Comparison of ENCODE assay signal across 1 cellular context in the genomic region with DNA sequence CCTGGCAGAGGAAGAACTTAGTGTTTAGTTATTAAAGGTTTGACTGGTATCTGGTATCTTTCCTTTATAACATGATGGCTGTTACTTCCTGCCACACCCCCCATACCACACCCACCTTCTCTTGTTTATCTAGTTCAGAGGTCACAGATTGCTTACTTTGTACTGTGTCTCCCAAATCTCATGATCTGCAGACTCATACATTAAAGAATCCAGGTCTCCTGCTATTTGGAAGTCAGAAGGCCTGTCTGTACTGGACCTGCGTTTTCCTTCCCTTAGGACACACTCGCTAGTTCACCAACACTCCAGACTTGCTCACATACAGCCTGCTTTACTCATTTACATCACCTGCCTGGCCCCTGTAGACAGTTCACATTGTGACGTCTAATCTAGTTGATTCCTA.
TF ChIP-seq lines count a peak whose summit lies in the region.

No MANE protein-coding gene starts in this region.

TF ChIP-seq in HCT116, 20 proteins besides CTCF, POLR2A, EP300 and RAD21:
- no peak for TF ChIP-seq POLR2AphosphoS5 (IDR thresholded peaks at IDR 0.05; ENCODE audit: low read depth, low read length)
- TF ChIP-seq ZNF274 (IDR thresholded peaks at IDR 0.05; ENCODE audit: low read depth, low read length) = no peak
- no peak for TF ChIP-seq TCF7L2 (IDR thresholded peaks at IDR 0.05; ENCODE audit: borderline replicate concordance, extremely low read depth, insufficient read depth, insufficient read length)
- no peak for TF ChIP-seq ELF1 (IDR thresholded peaks at IDR 0.05; ENCODE audit: borderline replicate concordance, low read depth)
- no peak for TF ChIP-seq ZFX (IDR thresholded peaks at IDR 0.05)
- no peak for TF ChIP-seq CBX3 (IDR thresholded peaks at IDR 0.05; ENCODE audit: low read depth)
- TF ChIP-seq, protein P1, sequence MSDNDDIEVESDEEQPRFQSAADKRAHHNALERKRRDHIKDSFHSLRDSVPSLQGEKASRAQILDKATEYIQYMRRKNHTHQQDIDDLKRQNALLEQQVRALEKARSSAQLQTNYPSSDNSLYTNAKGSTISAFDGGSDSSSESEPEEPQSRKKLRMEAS (IDR thresholded peaks at IDR 0.05) = no peak
- no peak for TF ChIP-seq FOSL1 (IDR thresholded peaks at IDR 0.05; ENCODE audit: low read depth)
- TF ChIP-seq, protein P2, sequence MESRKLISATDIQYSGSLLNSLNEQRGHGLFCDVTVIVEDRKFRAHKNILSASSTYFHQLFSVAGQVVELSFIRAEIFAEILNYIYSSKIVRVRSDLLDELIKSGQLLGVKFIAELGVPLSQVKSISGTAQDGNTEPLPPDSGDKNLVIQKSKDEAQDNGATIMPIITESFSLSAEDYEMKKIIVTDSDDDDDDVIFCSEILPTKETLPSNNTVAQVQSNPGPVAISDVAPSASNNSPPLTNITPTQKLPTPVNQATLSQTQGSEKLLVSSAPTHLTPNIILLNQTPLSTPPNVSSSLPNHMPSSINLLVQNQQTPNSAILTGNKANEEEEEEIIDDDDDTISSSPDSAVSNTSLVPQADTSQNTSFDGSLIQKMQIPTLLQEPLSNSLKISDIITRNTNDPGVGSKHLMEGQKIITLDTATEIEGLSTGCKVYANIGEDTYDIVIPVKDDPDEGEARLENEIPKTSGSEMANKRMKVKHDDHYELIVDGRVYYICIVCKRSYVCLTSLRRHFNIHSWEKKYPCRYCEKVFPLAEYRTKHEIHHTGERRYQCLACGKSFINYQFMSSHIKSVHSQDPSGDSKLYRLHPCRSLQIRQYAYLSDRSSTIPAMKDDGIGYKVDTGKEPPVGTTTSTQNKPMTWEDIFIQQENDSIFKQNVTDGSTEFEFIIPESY (IDR thresholded peaks at IDR 0.05; ENCODE audit: extremely low read depth, insufficient replicate concordance, low read length) = no peak
- no peak for TF ChIP-seq EZH2 (IDR thresholded peaks at IDR 0.05)
- no peak for TF ChIP-seq SRF (IDR thresholded peaks at IDR 0.05; ENCODE audit: low read depth)
TF ChIP-seq in HCT116: peak in this region for 0.
